9 cellular contexts compared by ENCODE assay signal in genomic region chr2:47771211-47771610, GRCh38. TPM values are rescaled to one million over a fixed set of nuclear protein-coding genes. Genes with fewer than 3 reads are reported as not detected.
DNase-seq lines count a peak whose midpoint lies in the region; ATAC-seq and TF ChIP-seq lines count a peak whose summit lies in the region.
"Had no signal": no experiment of that assay in that cellular context is flagged by ENCODE, and none has a peak within 500 bp of the region (broad histone marks: within the 10 kb centered on the region; RNA-seq: fewer than 3 reads in every experiment).

No MANE protein-coding gene starts in this region.

- H3K27me3 ChIP-seq in tibial artery, result no peaks in the 10 kb centered on the region

- no peak overlapping the region for H3K27ac ChIP-seq in tibial artery

- H3K9me3 Mint-ChIP-seq in chondrocyte (ENCODE audit: low read depth) (peaks cover 6% of the 10 kb centered on the region), mesothelial cell of epicardium (no peaks in the 10 kb centered on the region)

- peaks cover 9% of the 10 kb centered on the region for H3K4me1 Mint-ChIP-seq in chondrocyte (ENCODE audit: low read depth)
- peaks cover 3% of the 10 kb centered on the region for H3K4me1 Mint-ChIP-seq in mesothelial cell of epicardium

- H3K27ac Mint-ChIP-seq in chondrocyte (ENCODE audit: unreplicated experiment) (peak overlapping the region; percentile 54), mesothelial cell of epicardium (no peak overlapping the region)
- H3K27ac Mint-ChIP-seq: dendritic cell treated with granulocyte-macrophage colony-stimulating factor and Interleukin-4, amounts not matched to agents 40 ng/mL and 50 ng/mL, for 4 days had no signal

- H3K9me3 ChIP-seq in tibial artery, result no peaks in the 10 kb centered on the region

- no peaks in the 10 kb centered on the region for H3K36me3 ChIP-seq in tibial artery

- no peak overlapping the region for H3K4me3 ChIP-seq in tibial artery

- TF ChIP-seq CTCF in chondrocyte (IDR thresholded peaks at IDR 0.05) (no peak), mesothelial cell of epicardium (IDR thresholded peaks at IDR 0.05; ENCODE audit: unreplicated experiment) (no peak), tibial artery (IDR thresholded peaks at IDR 0.05) (no peak)

- no peak for ATAC-seq in GM18520 (IDR thresholded peaks at IDR 0.05; ENCODE audit: unreplicated experiment)

- no peaks in the 10 kb centered on the region for H3K36me3 Mint-ChIP-seq in chondrocyte (ENCODE audit: low read depth)
- H3K36me3 Mint-ChIP-seq in mesothelial cell of epicardium, result no peaks in the 10 kb centered on the region

- peak; percentile 74 for DNase-seq in ELF-1 (ENCODE audit: low read depth, low spot score)
- DNase-seq in NCI-H1694 (lab: John Stamatoyannopoulos, UW), result peak; percentile 12
- DNase-seq in chondrocyte (ENCODE audit: low spot score), result no peak
- DNase-seq in occipital lobe (lab: John Stamatoyannopoulos, UW), result peak; percentile 16
- no peak for DNase-seq in mesothelial cell of epicardium (ENCODE audit: low spot score in 2 of 2, unreplicated experiment in 2 of 2)
- DNase-seq in tibial artery, result no peak
- no peak for DNase-seq in GM19238 (ENCODE audit: insufficient read length, low spot score)

- peaks cover 0 to 6% (median 3%) of the 10 kb centered on the region in 4 donors for H3K4me1 ChIP-seq in tibial artery

- intact Hi-C loops in tibial artery (cut with DNase I; ENCODE audit: low total_unique reads), result no loop called here

- no peaks in the 10 kb centered on the region for H3K27me3 Mint-ChIP-seq in chondrocyte (ENCODE audit: low read depth)
- H3K27me3 Mint-ChIP-seq in mesothelial cell of epicardium (ENCODE audit: low read depth), result no peaks in the 10 kb centered on the region

- H3K4me3 Mint-ChIP-seq in chondrocyte (ENCODE audit: unreplicated experiment) (no peak overlapping the region), mesothelial cell of epicardium (no peak overlapping the region)
- H3K4me3 Mint-ChIP-seq: dendritic cell treated with granulocyte-macrophage colony-stimulating factor and Interleukin-4, amounts not matched to agents 40 ng/mL and 50 ng/mL, for 4 days had no signal

RNA-seq across cellular contexts. Expression of gene MSH6, which starts 11.7 kb away (rescaled TPM):
- total RNA-seq in chondrocyte, result 53.4 to 80.6 TPM (median 59.7 TPM) in 3 replicates
- total RNA-seq in occipital lobe, result 58.6 TPM
- total RNA-seq in mesothelial cell of epicardium, result 129 to 140 TPM (median 132 TPM) in 3 replicates

Comparison
In these comparisons a context has a peak if more than half of its experiments do, and no peak if none do; other contexts are left out.
1. DNase-seq: peak in ELF-1 (single experiment), NCI-H1694 (single experiment) and occipital lobe (single experiment); none in chondrocyte (single experiment), mesothelial cell of epicardium (0 of 2), tibial artery (0 of 2) and GM19238 (single experiment).